ENCODE assay signal across 16 cellular contexts in genomic region chr10:47078393-47079163, GRCh38.
DNase-seq lines count a peak whose midpoint lies in the region; ATAC-seq and TF ChIP-seq lines count a peak whose summit lies in the region.
"Had no signal": no experiment of that assay in that cellular context is flagged by ENCODE, and none has a peak within 500 bp of the region (broad histone marks: within the 10 kb centered on the region; RNA-seq: fewer than 3 reads in every experiment).

No MANE protein-coding gene starts in this region.

- H2AFZ ChIP-seq in SK-N-SH (ENCODE audit: low read depth) = no peak overlapping the region

- no peak overlapping the region for H4K8ac ChIP-seq in mesendoderm (ENCODE audit: low read depth, low read length)

- no peak for TF ChIP-seq RAD21 in SK-N-SH (IDR thresholded peaks at IDR 0.05; ENCODE audit: low read length)

- no peak overlapping the region for H4K5ac ChIP-seq in mesendoderm (ENCODE audit: low read length)

- peaks cover 2% of the 10 kb centered on the region for H3K27me3 Mint-ChIP-seq in activated naive CD8-positive, alpha-beta T cell treated with anti-CD3 and anti-CD28 coated beads, Interleukin-2, amount 50 U/mL, for 24 hours
- no peaks in the 10 kb centered on the region for H3K27me3 Mint-ChIP-seq in activated CD4-positive, alpha-beta T cell treated with anti-CD3 and anti-CD28 coated beads for 36 hours

- H3K9me3 ChIP-seq in SK-N-SH = no peaks in the 10 kb centered on the region
- H3K9me3 ChIP-seq in testis = no peaks in the 10 kb centered on the region

- H3K79me2 ChIP-seq in SK-N-SH (ENCODE audit: insufficient read depth) = no peaks in the 10 kb centered on the region
- no peaks in the 10 kb centered on the region for H3K79me2 ChIP-seq in mesendoderm (ENCODE audit: control insufficient read depth, insufficient read depth, low read length)

- POLR2A ChIA-PET in SK-N-SH (lab: Yijun Ruan, JAX) = no interaction called here
- POLR2A ChIA-PET in activated CD4-positive, alpha-beta T cell treated with anti-CD3 and anti-CD28 coated beads for 36 hours (lab: Charles Lee) = no interaction called here

- no peak overlapping the region for H3K4ac ChIP-seq in mesendoderm (ENCODE audit: low read depth, low read length)

- H3K79me1 ChIP-seq in mesendoderm (ENCODE audit: low read length) = no peaks in the 10 kb centered on the region

- H3K18ac ChIP-seq in mesendoderm (ENCODE audit: low read length) = no peak overlapping the region

- peaks cover 29% of the 10 kb centered on the region for H3K4me1 Mint-ChIP-seq in activated naive CD8-positive, alpha-beta T cell treated with anti-CD3 and anti-CD28 coated beads, Interleukin-2, amount 50 U/mL, for 24 hours
- peaks cover 13% of the 10 kb centered on the region for H3K4me1 Mint-ChIP-seq in activated CD4-positive, alpha-beta T cell treated with anti-CD3 and anti-CD28 coated beads for 36 hours

- H3K36me3 ChIP-seq in SK-N-SH (replicated peaks in 1 of 2; ENCODE audit: control insufficient read depth in 1 of 2, insufficient read depth in 2 of 2, low read length in 1 of 2) = no peaks in the 10 kb centered on the region
- H3K36me3 ChIP-seq in mesendoderm (ENCODE audit: control insufficient read depth, insufficient read depth, low read length) = no peaks in the 10 kb centered on the region
- H3K36me3 ChIP-seq in testis (ENCODE audit: low read depth, missing control alignments) = no peaks in the 10 kb centered on the region
- H3K36me3 ChIP-seq: BLaER1 treated with 17β-estradiol and CSF1 and Interleukin-3, amounts not matched to agents 10 nM and 100 nM had no signal

- intact Hi-C loops in testis (cut with DNase I; ENCODE audit: low total_unique reads) = no loop called here
- intact Hi-C loops in activated CD4-positive, alpha-beta T cell treated with anti-CD3 and anti-CD28 coated beads for 36 hours (cut with DNase I, micrococcal nuclease) = no loop called here

- H3K9me3 Mint-ChIP-seq in activated naive CD8-positive, alpha-beta T cell treated with anti-CD3 and anti-CD28 coated beads, Interleukin-2, amount 50 U/mL, for 24 hours = no peaks in the 10 kb centered on the region
- no peaks in the 10 kb centered on the region for H3K9me3 Mint-ChIP-seq in activated CD4-positive, alpha-beta T cell treated with anti-CD3 and anti-CD28 coated beads for 36 hours (ENCODE audit: low read depth)

- ATAC-seq in SK-N-SH treated with all-trans-retinoic acid at 6 μM for 48 hours = no peak
- ATAC-seq in activated naive CD8-positive, alpha-beta T cell treated with anti-CD3 and anti-CD28 coated beads, Interleukin-2, amount 50 U/mL, for 24 hours = no peak
- ATAC-seq in activated CD4-positive, alpha-beta T cell treated with anti-CD3 and anti-CD28 coated beads for 36 hours = no peak

- no peak overlapping the region for H2BK5ac ChIP-seq in mesendoderm (ENCODE audit: low read length)

- H3K4me2 ChIP-seq in SK-N-SH = no peak overlapping the region
- H3K4me2 ChIP-seq in mesendoderm (ENCODE audit: low read length) = no peak overlapping the region

- no peak overlapping the region for H2AK5ac ChIP-seq in mesendoderm (ENCODE audit: low read length)

- CTCF ChIA-PET in SK-N-SH (lab: Yijun Ruan, JAX) = interaction anchor here (2.1 kb wide), 1 partner anchor 31 kb away, joined by 5 read pairs; no protein-coding TSS in a partner anchor
- CTCF ChIA-PET in activated CD4-positive, alpha-beta T cell treated with anti-CD3 and anti-CD28 coated beads for 36 hours (lab: Charles Lee) = no interaction called here

- no peak overlapping the region for H3K4me3 Mint-ChIP-seq in activated naive CD8-positive, alpha-beta T cell treated with anti-CD3 and anti-CD28 coated beads, Interleukin-2, amount 50 U/mL, for 24 hours
- no peak overlapping the region for H3K4me3 Mint-ChIP-seq in activated CD4-positive, alpha-beta T cell treated with anti-CD3 and anti-CD28 coated beads for 36 hours

- TF ChIP-seq POLR2A in testis (IDR thresholded peaks at IDR 0.05) = no peak

- H3K27ac ChIP-seq in SK-N-SH (ENCODE audit: low read depth in 2 of 2, low read length in 1 of 2) (peak overlapping the region in 1 of 2 experiments; percentile 53; a peak in 1 of 4 replicates), mesendoderm (ENCODE audit: low read depth, low read length) (no peak overlapping the region), testis (no peak overlapping the region)
- H3K27ac ChIP-seq: 22Rv1, RWPE1 had no signal

- no peak overlapping the region for H3K56ac ChIP-seq in mesendoderm (ENCODE audit: low read length)

- no peak overlapping the region for H3K23ac ChIP-seq in mesendoderm (ENCODE audit: low read length)

- H3K4me1 ChIP-seq in SK-N-SH (ENCODE audit: control insufficient read depth in 1 of 2, insufficient read depth in 2 of 2, low read depth in 1 of 2, low read length in 1 of 2) (peaks cover 0 to 24% of the 10 kb centered on the region in 2 experiments; a peak in 1 of 4 replicates), mesendoderm (ENCODE audit: control insufficient read depth, low read depth, low read length) (no peaks in the 10 kb centered on the region), testis (no peaks in the 10 kb centered on the region)

- no peak overlapping the region for H2BK15ac ChIP-seq in mesendoderm (replicated peaks; ENCODE audit: low read depth)

- peak in 1 of 2 experiments; percentile 21; a peak in 1 of 4 replicates for TF ChIP-seq EP300 in SK-N-SH (IDR thresholded peaks at IDR 0.05; ENCODE audit: borderline replicate concordance in 1 of 2, low read depth in 1 of 2, low read length in 1 of 2)

- no peaks in the 10 kb centered on the region for H3F3A ChIP-seq in SK-N-SH (replicated peaks; ENCODE audit: insufficient read depth)

- H3K4me3 ChIP-seq in SK-N-SH (ENCODE audit: low read depth in 2 of 2, low read length in 1 of 2) (no peak overlapping the region), mesendoderm (ENCODE audit: low read length) (no peak overlapping the region), testis (peak overlapping the region in 1 of 2 donors; percentile 9)
- H3K4me3 ChIP-seq: BLaER1 treated with 17β-estradiol and CSF1 and Interleukin-3, amounts not matched to agents 10 nM and 100 nM had no signal

- H3K9ac ChIP-seq in SK-N-SH (no peak overlapping the region), mesendoderm (ENCODE audit: low read length) (no peak overlapping the region)
- H3K9ac ChIP-seq: BLaER1 treated with 17β-estradiol and CSF1 and Interleukin-3, amounts not matched to agents 10 nM and 100 nM had no signal

- H3K27ac Mint-ChIP-seq in activated naive CD8-positive, alpha-beta T cell treated with anti-CD3 and anti-CD28 coated beads, Interleukin-2, amount 50 U/mL, for 24 hours = peak overlapping the region; percentile 46
- no peak overlapping the region for H3K27ac Mint-ChIP-seq in activated CD4-positive, alpha-beta T cell treated with anti-CD3 and anti-CD28 coated beads for 36 hours

- DNase-seq in SK-N-SH (peak; percentile 20), mesendoderm (peak; percentile 6), testis (peak; percentile 25), NOMO-1 (lab: John Stamatoyannopoulos, UW; ENCODE audit: unreplicated experiment in 2 of 2) (no peak), NCI-H146 treated with DMSO at 0.1 percent for 48 hours (lab: John Stamatoyannopoulos, UW; ENCODE audit: unreplicated experiment) (no peak)
- DNase-seq in activated naive CD8-positive, alpha-beta T cell treated with anti-CD3 and anti-CD28 coated beads, Interleukin-2, amount 50 U/mL, for 24 hours = no peak
- no peak for DNase-seq in activated CD4-positive, alpha-beta T cell treated with anti-CD3 and anti-CD28 coated beads for 36 hours
- DNase-seq: COR-L47, H7, NCI-H1436, NCI-H2081, NCI-H524 treated with DMSO at 0.1 percent for 48 hours had no signal

- no peaks in the 10 kb centered on the region for H3K9me2 ChIP-seq in SK-N-SH

- H2BK120ac ChIP-seq in mesendoderm (ENCODE audit: low read depth, low read length) = no peak overlapping the region

- TF ChIP-seq CTCF in SK-N-SH (IDR thresholded peaks at IDR 0.05) (no peak), testis (IDR thresholded peaks at IDR 0.05) (no peak)

- 33% methylated on average over 8 of the region's 8 CpGs for WGBS in SK-N-SH (ENCODE audit: low lambda C conversion rate)
- WGBS in mesendoderm (ENCODE audit: extremely low coverage, insufficient coverage, low lambda C conversion rate) = no CpG with 5 or more reads among the region's 8 CpGs
- 57 to 65% methylated on average over 7 to 8 of the region's 8 CpGs for WGBS in testis, 2 donors

- no peaks in the 10 kb centered on the region for H4K20me1 ChIP-seq in SK-N-SH (ENCODE audit: insufficient read depth)
- H4K20me1 ChIP-seq: BLaER1 treated with 17β-estradiol and CSF1 and Interleukin-3, amounts not matched to agents 10 nM and 100 nM had no signal

- no peaks in the 10 kb centered on the region for H3K36me3 Mint-ChIP-seq in activated naive CD8-positive, alpha-beta T cell treated with anti-CD3 and anti-CD28 coated beads, Interleukin-2, amount 50 U/mL, for 24 hours (ENCODE audit: low read depth)
- no peaks in the 10 kb centered on the region for H3K36me3 Mint-ChIP-seq in activated CD4-positive, alpha-beta T cell treated with anti-CD3 and anti-CD28 coated beads for 36 hours (ENCODE audit: low read depth)

- H3K27me3 ChIP-seq in SK-N-SH (ENCODE audit: insufficient read depth) (no peaks in the 10 kb centered on the region; the same call in 1 of the 2 replicates), mesendoderm (ENCODE audit: insufficient read depth, low read length, poor library complexity) (no peaks in the 10 kb centered on the region), testis (no peaks in the 10 kb centered on the region)
- H3K27me3 ChIP-seq: BLaER1 treated with 17β-estradiol and CSF1 and Interleukin-3, amounts not matched to agents 10 nM and 100 nM had no signal

TF ChIP-seq in SK-N-SH, 30 proteins besides CTCF, POLR2A, EP300 and RAD21 (continues in another document):
- no peak for TF ChIP-seq TAF1 (IDR thresholded peaks at IDR 0.05; ENCODE audit: borderline replicate concordance, low read depth, low read length)
- no peak for TF ChIP-seq NFIC (IDR thresholded peaks at IDR 0.05; ENCODE audit: borderline replicate concordance)
- TF ChIP-seq JUND (IDR thresholded peaks at IDR 0.05) = no peak

TF ChIP-seq in SK-N-SH treated with all-trans-retinoic acid at 6 μM for 48 hours, 23 proteins besides CTCF, POLR2A, EP300 and RAD21 (continues in another document):
- no peak for TF ChIP-seq ZFP30 (CRISPR knock-in tag; IDR thresholded peaks at IDR 0.05)
- no peak for TF ChIP-seq ESRRG (CRISPR knock-in tag; IDR thresholded peaks at IDR 0.05)
- no peak for TF ChIP-seq PPARA (CRISPR knock-in tag; IDR thresholded peaks at IDR 0.05; ENCODE audit: borderline replicate concordance)

Comparison
In these comparisons a context has a peak if more than half of its experiments do, and no peak if none do; other contexts are left out.
1. DNase-seq: peak in SK-N-SH (single experiment), mesendoderm (single experiment) and testis (single experiment); none in activated naive CD8-positive, alpha-beta T cell treated with anti-CD3 and anti-CD28 coated beads, Interleukin-2, amount 50 U/mL, for 24 hours (single experiment), NOMO-1 (0 of 2), NCI-H146 treated with DMSO at 0.1 percent for 48 hours (single experiment) and activated CD4-positive, alpha-beta T cell treated with anti-CD3 and anti-CD28 coated beads for 36 hours (single experiment).